Comparison of ENCODE assay signal across 17 cellular contexts in genomic region chr12:115163710-115164109, GRCh38.
DNase-seq lines count a peak whose midpoint lies in the region; ATAC-seq, FAIRE-seq and TF ChIP-seq lines count a peak whose summit lies in the region.
"Had no signal": no experiment of that assay in that cellular context is flagged by ENCODE, and none has a peak within 500 bp of the region (broad histone marks: within the 10 kb centered on the region; RNA-seq: fewer than 3 reads in every experiment).

No MANE protein-coding gene starts in this region.

- H3K27me3 ChIP-seq in esophagus muscularis mucosa, result no peaks in the 10 kb centered on the region
- H3K27me3 ChIP-seq in small intestine (ENCODE audit: control insufficient read depth in 2 of 2, insufficient read depth in 2 of 2, low read length in 2 of 2), result no peaks in the 10 kb centered on the region
- H3K27me3 ChIP-seq: Peyer's patch had no signal

- peaks cover 8% of the 10 kb centered on the region for H3K9me3 Mint-ChIP-seq in activated naive CD4-positive, alpha-beta T cell treated with anti-CD3 and anti-CD28 coated beads, Interleukin-2, amount 10 ng/mL, durations not matched to agents 7 days and 5 days

- no peaks in the 10 kb centered on the region for H3K4me1 ChIP-seq in esophagus muscularis mucosa
- H3K4me1 ChIP-seq in small intestine (ENCODE audit: control insufficient read depth in 2 of 2, insufficient read depth in 1 of 2, low read depth in 1 of 2, low read length in 1 of 2), result no peaks in the 10 kb centered on the region
- H3K4me1 ChIP-seq: Peyer's patch had no signal

- H3K27me3 Mint-ChIP-seq in activated naive CD4-positive, alpha-beta T cell treated with anti-CD3 and anti-CD28 coated beads, Interleukin-2, amount 10 ng/mL, durations not matched to agents 7 days and 5 days, result no peaks in the 10 kb centered on the region
- H3K27me3 Mint-ChIP-seq: IgD-negative memory B cell had no signal

- H3K4me3 ChIP-seq in esophagus muscularis mucosa, result no peak overlapping the region
- H3K4me3 ChIP-seq in small intestine (ENCODE audit: low read depth in 1 of 2, low read length in 2 of 2), result no peak overlapping the region
- H3K4me3 ChIP-seq: GM12878, GM23248, Peyer's patch had no signal

- intact Hi-C loops in esophagus muscularis mucosa (cut with DNase I), result no loop called here

- DNase-seq in NCI-H510A treated with DMSO at 0.1 percent for 48 hours (lab: John Stamatoyannopoulos, UW) (peak; percentile 68), NCI-H510A (lab: John Stamatoyannopoulos, UW) (no peak), NCI-H345 (lab: John Stamatoyannopoulos, UW) (peak; percentile 56), esophagus muscularis mucosa (ENCODE audit: extremely low spot score) (peak; percentile 64), small intestine (peak; percentile 24)
- DNase-seq in activated naive CD4-positive, alpha-beta T cell treated with anti-CD3 and anti-CD28 coated beads, Interleukin-2, amount 10 ng/mL, durations not matched to agents 7 days and 5 days, result no peak
- DNase-seq: 8988T, C1 segment of cervical spinal cord, GM23248, NCI-H1694 treated with DMSO at 0.1 percent for 48 hours, Peyer's patch, Right ventricle myocardium superior had no signal

- no peaks in the 10 kb centered on the region for H3K4me1 Mint-ChIP-seq in activated naive CD4-positive, alpha-beta T cell treated with anti-CD3 and anti-CD28 coated beads, Interleukin-2, amount 10 ng/mL, durations not matched to agents 7 days and 5 days
- H3K4me1 Mint-ChIP-seq: IgD-negative memory B cell had no signal

- H3K9me3 ChIP-seq in esophagus muscularis mucosa, result no peaks in the 10 kb centered on the region
- no peaks in the 10 kb centered on the region for H3K9me3 ChIP-seq in small intestine (ENCODE audit: control insufficient read depth, low read depth)
- H3K9me3 ChIP-seq: Peyer's patch had no signal

- H3K36me3 Mint-ChIP-seq in activated naive CD4-positive, alpha-beta T cell treated with anti-CD3 and anti-CD28 coated beads, Interleukin-2, amount 10 ng/mL, durations not matched to agents 7 days and 5 days, result no peaks in the 10 kb centered on the region
- H3K36me3 Mint-ChIP-seq: IgD-negative memory B cell had no signal

- no peak for TF ChIP-seq POLR2A in esophagus muscularis mucosa (IDR thresholded peaks at IDR 0.05; ENCODE audit: low read depth)

- H3K4me3 Mint-ChIP-seq in activated naive CD4-positive, alpha-beta T cell treated with anti-CD3 and anti-CD28 coated beads, Interleukin-2, amount 10 ng/mL, durations not matched to agents 7 days and 5 days, result no peak overlapping the region
- H3K4me3 Mint-ChIP-seq: IgD-negative memory B cell had no signal

- H3K27ac ChIP-seq in esophagus muscularis mucosa (replicated peaks in 1 of 4) (no peak overlapping the region), small intestine (ENCODE audit: low read depth in 1 of 2, low read length in 1 of 2) (no peak overlapping the region)
- H3K27ac ChIP-seq: GM23248, Peyer's patch had no signal

- 91% methylated on average over 8 of the region's 8 CpGs for WGBS in esophagus muscularis mucosa
- WGBS in small intestine, 3 donors, result 27 to 62% (median 40%) methylated on average over 8 of the region's 8 CpGs

- H3K36me3 ChIP-seq in esophagus muscularis mucosa, result no peaks in the 10 kb centered on the region
- no peaks in the 10 kb centered on the region for H3K36me3 ChIP-seq in small intestine (ENCODE audit: control insufficient read depth in 2 of 2, insufficient read depth in 2 of 2, low read length in 2 of 2)
- H3K36me3 ChIP-seq: Peyer's patch had no signal

- CTCF ChIA-PET in activated naive CD4-positive, alpha-beta T cell treated with anti-CD3 and anti-CD28 coated beads, Interleukin-2, amount 10 ng/mL, durations not matched to agents 7 days and 5 days (lab: Charles Lee), result no interaction called here

- no peak for TF ChIP-seq EP300 in esophagus muscularis mucosa (IDR thresholded peaks at IDR 0.05)

- no peak for FAIRE-seq in small intestine (lab: Jason Lieb, UNC)
- FAIRE-seq: GM12878, GM19239 had no signal

- ATAC-seq in GM18502 (IDR thresholded peaks at IDR 0.05; ENCODE audit: poor library complexity, unreplicated experiment), result no peak
- no peak for ATAC-seq in SK-N-SH treated with all-trans-retinoic acid at 6 μM for 48 hours
- ATAC-seq: GM12878 had no signal

- no peak for TF ChIP-seq CTCF in esophagus muscularis mucosa (IDR thresholded peaks at IDR 0.05)

- no peak overlapping the region for H3K27ac Mint-ChIP-seq in activated naive CD4-positive, alpha-beta T cell treated with anti-CD3 and anti-CD28 coated beads, Interleukin-2, amount 10 ng/mL, durations not matched to agents 7 days and 5 days
- H3K27ac Mint-ChIP-seq: IgD-negative memory B cell had no signal

TF ChIP-seq in SK-N-SH treated with all-trans-retinoic acid at 6 μM for 48 hours, 23 proteins besides CTCF, POLR2A, EP300 and RAD21:
- no peak for TF ChIP-seq CSRNP3 (CRISPR knock-in tag; IDR thresholded peaks at IDR 0.05)
- TF ChIP-seq ZC3H10 (CRISPR knock-in tag; IDR thresholded peaks at IDR 0.05), result no peak
- no peak for TF ChIP-seq TOX (CRISPR knock-in tag; IDR thresholded peaks at IDR 0.05; ENCODE audit: borderline replicate concordance)
- TF ChIP-seq ESRRG (CRISPR knock-in tag; IDR thresholded peaks at IDR 0.05), result no peak
- no peak for TF ChIP-seq PPARA (CRISPR knock-in tag; IDR thresholded peaks at IDR 0.05; ENCODE audit: borderline replicate concordance)

Comparison
In these comparisons a context has a peak if more than half of its experiments do, and no peak if none do; other contexts are left out.
1. DNase-seq: peak in NCI-H510A treated with DMSO at 0.1 percent for 48 hours (single experiment), NCI-H345 (single experiment), esophagus muscularis mucosa (single experiment) and small intestine (single experiment); none in NCI-H510A (single experiment) and activated naive CD4-positive, alpha-beta T cell treated with anti-CD3 and anti-CD28 coated beads, Interleukin-2, amount 10 ng/mL, durations not matched to agents 7 days and 5 days (single experiment).